ENCODE assay signal across 14 cellular contexts in the genomic region with DNA sequence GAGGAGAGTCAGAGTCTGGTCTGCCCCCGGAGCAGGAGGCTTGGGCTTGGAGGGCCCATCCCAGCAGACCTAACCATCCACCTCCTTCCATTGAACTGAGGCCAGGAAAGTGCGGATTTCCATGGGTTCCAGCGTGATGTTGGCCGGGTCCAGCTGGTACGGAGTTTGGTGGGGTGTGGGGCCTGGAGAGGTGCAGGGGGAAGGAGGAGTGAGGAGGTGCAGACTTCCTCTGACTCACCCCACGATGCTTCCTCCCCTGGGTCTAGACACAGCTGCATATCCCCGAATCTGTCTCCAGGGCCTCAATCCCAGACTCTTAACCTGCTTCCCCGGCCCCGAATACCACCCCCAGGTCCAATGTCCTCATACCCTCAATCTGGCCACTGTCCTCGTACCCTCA.
"Had no signal": no experiment of that assay in that cellular context is flagged by ENCODE, and none has a peak within 500 bp of the region (broad histone marks: within the 10 kb centered on the region; RNA-seq: fewer than 3 reads in every experiment).

No MANE protein-coding gene starts in this region.

- H3K27me3 Mint-ChIP-seq: stimulated activated naive CD8-positive, alpha-beta T cell treated with anti-CD3 and anti-CD28 coated beads, Interleukin-15, amount 100 ng/mL, for 72 hours had no signal

- DNase-seq: activated CD4-positive, CD25-positive, alpha-beta regulatory T cell treated with anti-CD3 and anti-CD28 coated beads, Interleukin-2, amount 50 U/mL, for 72 hours; activated CD8-positive, alpha-beta memory T cell treated with anti-CD3 and anti-CD28 coated beads for 24 hours; activated gamma-delta T cell; foreskin melanocyte; heart right ventricle; mesenchymal stem cell; stimulated activated CD4-positive, alpha-beta T cell treated with anti-CD3 and anti-CD28 coated beads, Interleukin-12 subunit alpha, Interleukin-12 subunit beta, amount 100 ng/mL, for 4 hours; stimulated activated naive CD8-positive, alpha-beta T cell treated with anti-CD3 and anti-CD28 coated beads, Interleukin-15, amount 100 ng/mL, for 72 hours had no signal

- H3K4me3 Mint-ChIP-seq: stimulated activated naive CD8-positive, alpha-beta T cell treated with anti-CD3 and anti-CD28 coated beads, Interleukin-15, amount 100 ng/mL, for 72 hours had no signal

- H3K9me3 ChIP-seq: ascending aorta, heart right ventricle, left lung, pancreas, thoracic aorta had no signal

- H3K4me3 ChIP-seq: ascending aorta, heart right ventricle, left lung, thoracic aorta had no signal

- H3K27me3 ChIP-seq: ascending aorta, heart right ventricle, left lung, pancreas had no signal

- ATAC-seq: heart right ventricle, left lung had no signal

- H3K27ac ChIP-seq: ascending aorta, heart right ventricle, left lung, pancreas, thoracic aorta had no signal

- FAIRE-seq: colon, islet of Langerhans, pancreas had no signal

- H3K36me3 ChIP-seq: pancreas, thoracic aorta had no signal

- H3K9me3 Mint-ChIP-seq: stimulated activated naive CD8-positive, alpha-beta T cell treated with anti-CD3 and anti-CD28 coated beads, Interleukin-15, amount 100 ng/mL, for 72 hours had no signal
